Comparison of ENCODE assay signal across 8 cellular contexts in genomic region chr2:157480182-157480961, GRCh38. TPM values are rescaled to one million over a fixed set of nuclear protein-coding genes. Genes with fewer than 3 reads are reported as not detected.
DNase-seq lines count a peak whose midpoint lies in the region; ATAC-seq and TF ChIP-seq lines count a peak whose summit lies in the region.

No MANE protein-coding gene starts in this region.

- peak overlapping the region; percentile 96 for H3K27ac Mint-ChIP-seq in activated CD8-positive, alpha-beta memory T cell treated with anti-CD3 and anti-CD28 coated beads, Interleukin-2, amount 10 ng/mL, durations not matched to agents 7 days and 5 days
- H3K27ac Mint-ChIP-seq in activated naive CD4-positive, alpha-beta T cell treated with anti-CD3 and anti-CD28 coated beads, Interleukin-2, amount 10 ng/mL, durations not matched to agents 7 days and 5 days: peak overlapping the region; percentile 93
- H3K27ac Mint-ChIP-seq in Caco-2 (ENCODE audit: unreplicated experiment): no peak overlapping the region

- H3K27me3 ChIP-seq in Caco-2 (replicated peaks; ENCODE audit: control insufficient read depth, insufficient read depth, low read length): no peaks in the 10 kb centered on the region

- no peak overlapping the region for H3K4me3 ChIP-seq in Caco-2 (ENCODE audit: low read depth, low read length)

- no TSS peak for BruUV-seq in Caco-2 (replicated peaks; lab: Mats Ljungman, UMichigan)

- POLR2A ChIA-PET in Caco-2 (lab: Charles Lee): no interaction called here

- peak overlapping the region; percentile 74 for H3K4me3 Mint-ChIP-seq in activated CD8-positive, alpha-beta memory T cell treated with anti-CD3 and anti-CD28 coated beads, Interleukin-2, amount 10 ng/mL, durations not matched to agents 7 days and 5 days
- H3K4me3 Mint-ChIP-seq in activated naive CD4-positive, alpha-beta T cell treated with anti-CD3 and anti-CD28 coated beads, Interleukin-2, amount 10 ng/mL, durations not matched to agents 7 days and 5 days: peak overlapping the region; percentile 69
- no peak overlapping the region for H3K4me3 Mint-ChIP-seq in Caco-2 (ENCODE audit: unreplicated experiment)

- ATAC-seq in activated CD8-positive, alpha-beta memory T cell treated with anti-CD3 and anti-CD28 coated beads, Interleukin-2, amount 10 ng/mL, durations not matched to agents 7 days and 5 days: peak; percentile 71
- peak; percentile 67 for ATAC-seq in HG03064 (IDR thresholded peaks at IDR 0.05; ENCODE audit: low read depth, unreplicated experiment)

- H3K27me3 Mint-ChIP-seq in activated CD8-positive, alpha-beta memory T cell treated with anti-CD3 and anti-CD28 coated beads, Interleukin-2, amount 10 ng/mL, durations not matched to agents 7 days and 5 days: no peaks in the 10 kb centered on the region
- H3K27me3 Mint-ChIP-seq in activated naive CD4-positive, alpha-beta T cell treated with anti-CD3 and anti-CD28 coated beads, Interleukin-2, amount 10 ng/mL, durations not matched to agents 7 days and 5 days: no peaks in the 10 kb centered on the region
- no peaks in the 10 kb centered on the region for H3K27me3 Mint-ChIP-seq in Caco-2 (ENCODE audit: insufficient read depth, unreplicated experiment)

- peaks cover 72% of the 10 kb centered on the region for H3K4me1 Mint-ChIP-seq in activated CD8-positive, alpha-beta memory T cell treated with anti-CD3 and anti-CD28 coated beads, Interleukin-2, amount 10 ng/mL, durations not matched to agents 7 days and 5 days
- H3K4me1 Mint-ChIP-seq in activated naive CD4-positive, alpha-beta T cell treated with anti-CD3 and anti-CD28 coated beads, Interleukin-2, amount 10 ng/mL, durations not matched to agents 7 days and 5 days: peaks cover 84% of the 10 kb centered on the region
- no peaks in the 10 kb centered on the region for H3K4me1 Mint-ChIP-seq in Caco-2 (ENCODE audit: low read depth, unreplicated experiment)

- peak; percentile 83 for DNase-seq in activated CD8-positive, alpha-beta memory T cell treated with anti-CD3 and anti-CD28 coated beads, Interleukin-2, amount 10 ng/mL, durations not matched to agents 7 days and 5 days
- no peak for DNase-seq in activated CD8-positive, alpha-beta memory T cell treated with anti-CD3 and anti-CD28 coated beads, Interleukin-2, amount 50 U/mL, for 4 hours
- peak; percentile 48 for DNase-seq in activated naive CD4-positive, alpha-beta T cell treated with anti-CD3 and anti-CD28 coated beads, Interleukin-2, amount 10 ng/mL, durations not matched to agents 7 days and 5 days
- DNase-seq in myocyte (ENCODE audit: low read depth) (peak; percentile 77), DMS114 treated with DMSO at 0.1 percent for 48 hours (lab: John Stamatoyannopoulos, UW; ENCODE audit: unreplicated experiment) (no peak), glomerular visceral epithelial cell (ENCODE audit: extremely low spot score) (no peak), Caco-2 (no peak)

- no peaks in the 10 kb centered on the region for H3K9me3 Mint-ChIP-seq in activated CD8-positive, alpha-beta memory T cell treated with anti-CD3 and anti-CD28 coated beads, Interleukin-2, amount 10 ng/mL, durations not matched to agents 7 days and 5 days (ENCODE audit: low read depth)
- H3K9me3 Mint-ChIP-seq in activated naive CD4-positive, alpha-beta T cell treated with anti-CD3 and anti-CD28 coated beads, Interleukin-2, amount 10 ng/mL, durations not matched to agents 7 days and 5 days: peaks cover 8% of the 10 kb centered on the region
- H3K9me3 Mint-ChIP-seq in Caco-2 (ENCODE audit: unreplicated experiment): no peaks in the 10 kb centered on the region

- no peaks in the 10 kb centered on the region for H3K36me3 ChIP-seq in Caco-2 (ENCODE audit: control insufficient read depth, insufficient read depth, low read length)

- intact Hi-C loops in Caco-2 (cut with micrococcal nuclease; ENCODE audit: unreplicated experiment): no loop called here

- CTCF ChIA-PET in activated CD8-positive, alpha-beta memory T cell treated with anti-CD3 and anti-CD28 coated beads, Interleukin-2, amount 10 ng/mL, durations not matched to agents 7 days and 5 days (lab: Charles Lee): interaction anchor here (1.0 to 2.7 kb wide), 10 partner anchors 10 to 153 kb away, joined by 3 to 16 read pairs (median 5); partner anchors contain the start of gene CYTIP
- CTCF ChIA-PET in activated naive CD4-positive, alpha-beta T cell treated with anti-CD3 and anti-CD28 coated beads, Interleukin-2, amount 10 ng/mL, durations not matched to agents 7 days and 5 days (lab: Charles Lee): interaction anchor here (1.0 to 5.3 kb wide), 4 partner anchors 10 to 153 kb away, joined by 3 to 38 read pairs (median 5); no protein-coding TSS in a partner anchor
- CTCF ChIA-PET in Caco-2 (lab: Charles Lee): no interaction called here

- no peak for TF ChIP-seq CTCF in Caco-2 (IDR thresholded peaks at IDR 0.05; ENCODE audit: insufficient read depth in 1 of 2, low read depth in 1 of 2, low read length in 1 of 2, severe bottlenecking in 1 of 2, unreplicated experiment in 1 of 2)

- H3K36me3 Mint-ChIP-seq in activated CD8-positive, alpha-beta memory T cell treated with anti-CD3 and anti-CD28 coated beads, Interleukin-2, amount 10 ng/mL, durations not matched to agents 7 days and 5 days: peaks cover 30% of the 10 kb centered on the region
- peaks cover 29% of the 10 kb centered on the region for H3K36me3 Mint-ChIP-seq in activated naive CD4-positive, alpha-beta T cell treated with anti-CD3 and anti-CD28 coated beads, Interleukin-2, amount 10 ng/mL, durations not matched to agents 7 days and 5 days
- no peaks in the 10 kb centered on the region for H3K36me3 Mint-ChIP-seq in Caco-2 (ENCODE audit: insufficient read depth, unreplicated experiment)

- H3K4me1 ChIP-seq in Caco-2: no peaks in the 10 kb centered on the region

- no peaks in the 10 kb centered on the region for H3K9me3 ChIP-seq in Caco-2

RNA-seq across cellular contexts. Expression of gene CYTIP, which starts 36.5 kb away (rescaled TPM):
- total RNA-seq in activated CD8-positive, alpha-beta memory T cell treated with anti-CD3 and anti-CD28 coated beads, Interleukin-2, amount 10 ng/mL, durations not matched to agents 7 days and 5 days: 100 to 1,000 TPM; 231 to 343 TPM
- total RNA-seq in myocyte (1.9 and 2.4 TPM in 2 replicates), Caco-2 (2022) (0.26 and 1.1 TPM in 2 replicates)
- 0.08 TPM for polyA plus RNA-seq in myocyte (2012)

Comparison
In these comparisons a context has a peak if more than half of its experiments do, and no peak if none do; other contexts are left out.
1. DNase-seq: peak in activated CD8-positive, alpha-beta memory T cell treated with anti-CD3 and anti-CD28 coated beads, Interleukin-2, amount 10 ng/mL, durations not matched to agents 7 days and 5 days (single experiment), activated naive CD4-positive, alpha-beta T cell treated with anti-CD3 and anti-CD28 coated beads, Interleukin-2, amount 10 ng/mL, durations not matched to agents 7 days and 5 days (single experiment) and myocyte (single experiment); none in activated CD8-positive, alpha-beta memory T cell treated with anti-CD3 and anti-CD28 coated beads, Interleukin-2, amount 50 U/mL, for 4 hours (single experiment), DMS114 treated with DMSO at 0.1 percent for 48 hours (single experiment), glomerular visceral epithelial cell (single experiment) and Caco-2 (0 of 2).
2. RNA of gene CYTIP, which starts 36.5 kb away (total RNA-seq): 231 to 343 TPM in activated CD8-positive, alpha-beta memory T cell treated with anti-CD3 and anti-CD28 coated beads, Interleukin-2, amount 10 ng/mL, durations not matched to agents 7 days and 5 days; 1.9 to 2.4 TPM in myocyte and 0.26 to 1.1 TPM in Caco-2; every median in the first group is over 10 times any median in the second.